ENCODE assay signal across 24 cellular contexts in the genomic region with DNA sequence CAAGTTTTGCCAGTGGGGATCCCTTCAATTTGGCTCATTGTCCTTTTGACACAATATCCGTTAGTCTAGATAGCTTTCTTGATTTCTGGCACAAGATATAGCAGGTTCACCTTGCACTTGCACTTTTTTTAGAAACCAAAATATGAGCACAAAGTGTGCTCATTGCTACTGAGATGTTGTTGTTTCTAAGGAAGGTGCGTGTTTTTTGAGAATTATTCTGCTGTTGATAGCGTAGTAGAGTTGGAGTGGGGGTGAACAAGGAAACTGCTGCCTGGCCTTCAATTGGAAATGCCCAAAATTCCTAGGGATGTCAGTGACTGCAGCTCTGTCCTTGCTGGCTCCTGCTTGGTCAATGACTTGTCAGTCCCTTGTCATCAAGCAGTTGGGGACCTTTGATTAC.
DNase-seq lines count a peak whose midpoint lies in the region; ATAC-seq, FAIRE-seq and TF ChIP-seq lines count a peak whose summit lies in the region.
"Had no signal": no experiment of that assay in that cellular context is flagged by ENCODE, and none has a peak within 500 bp of the region (broad histone marks: within the 10 kb centered on the region; RNA-seq: fewer than 3 reads in every experiment).

No MANE protein-coding gene starts in this region.

- peak overlapping the region; percentile 49 for H3K27ac ChIP-seq in neutrophil
- H3K27ac ChIP-seq in lower lobe of right lung: no peak overlapping the region
- H3K27ac ChIP-seq: A549; BLaER1 treated with 17β-estradiol and CSF1 and Interleukin-3, amounts not matched to agents 10 nM and 100 nM had no signal

- H3K27me3 Mint-ChIP-seq in neural crest cell (ENCODE audit: low read depth): no peaks in the 10 kb centered on the region
- H3K27me3 Mint-ChIP-seq: CD4-positive, alpha-beta memory T cell had no signal

- H3K36me3 ChIP-seq in neutrophil (peaks cover 9% of the 10 kb centered on the region), lower lobe of right lung (no peaks in the 10 kb centered on the region)

- peaks cover 20% of the 10 kb centered on the region for H3K4me1 Mint-ChIP-seq in neural crest cell

- H3K4me3 Mint-ChIP-seq in neural crest cell: no peak overlapping the region
- H3K4me3 Mint-ChIP-seq: CD14-positive monocyte; CD4-positive, alpha-beta memory T cell had no signal

- peak; percentile 81 for FAIRE-seq in H54 (lab: Jason Lieb, UNC)
- FAIRE-seq in HTR-8/SVneo (lab: Jason Lieb, UNC): no peak
- FAIRE-seq: A549, GM12891, GM18507 had no signal

- peaks cover 18% of the 10 kb centered on the region for H3K36me3 Mint-ChIP-seq in neural crest cell (ENCODE audit: low read depth)

- no peak for ATAC-seq in HG03342 (IDR thresholded peaks at IDR 0.05; ENCODE audit: unreplicated experiment)
- no peak for ATAC-seq in lower lobe of right lung
- ATAC-seq: A549 had no signal

- no peak for TF ChIP-seq POLR2A in H54 (IDR thresholded peaks at IDR 0.05; ENCODE audit: low read depth, low read length)

- TF ChIP-seq CTCF in neural crest cell (conservative IDR thresholded peaks at IDR 0.05) (no peak), neutrophil (IDR thresholded peaks at IDR 0.05) (no peak), lower lobe of right lung (IDR thresholded peaks at IDR 0.05) (no peak)

- H3K4me1 ChIP-seq in neutrophil (ENCODE audit: control insufficient read depth in 1 of 2, insufficient read depth in 1 of 2, low read depth in 1 of 2, low read length in 1 of 2): peaks cover 2 to 10% of the 10 kb centered on the region in 2 experiments
- H3K4me1 ChIP-seq in lower lobe of right lung: no peaks in the 10 kb centered on the region
- H3K4me1 ChIP-seq: A549 had no signal

- no peaks in the 10 kb centered on the region for H3K9me3 ChIP-seq in neutrophil
- no peaks in the 10 kb centered on the region for H3K9me3 ChIP-seq in lower lobe of right lung
- H3K9me3 ChIP-seq: A549, BE2C had no signal

- H3K9me3 Mint-ChIP-seq in neural crest cell: peaks cover 7% of the 10 kb centered on the region

- DNase-seq in H54 (ENCODE audit: insufficient read length, low spot score) (no peak), neural crest cell (ENCODE audit: low read depth, low spot score) (no peak), HTR-8/SVneo (ENCODE audit: insufficient read length, low spot score) (no peak), hepatic stellate cell (ENCODE audit: low spot score) (no peak), lower lobe of right lung (no peak)
- DNase-seq: 8988T; ACHN; AML-193; BE2C; Calu3; CD4-positive, alpha-beta memory T cell; COR-L47; DMS53; GF-D8; GOT3; H7; HCEC 1CT had no signal

- H3K4me3 ChIP-seq in neutrophil (ENCODE audit: low read depth in 1 of 2, low read length in 1 of 2) (no peak overlapping the region), lower lobe of right lung (no peak overlapping the region)
- H3K4me3 ChIP-seq: A549; BLaER1 treated with 17β-estradiol and CSF1 and Interleukin-3, amounts not matched to agents 10 nM and 100 nM had no signal

- no peaks in the 10 kb centered on the region for H3K27me3 ChIP-seq in neutrophil
- no peaks in the 10 kb centered on the region for H3K27me3 ChIP-seq in lower lobe of right lung (ENCODE audit: low read depth)
- H3K27me3 ChIP-seq: BE2C; BLaER1 treated with 17β-estradiol and CSF1 and Interleukin-3, amounts not matched to agents 10 nM and 100 nM had no signal

- intact Hi-C loops in lower lobe of right lung (cut with DNase I): no loop called here

- peak overlapping the region; percentile 8 for H3K27ac Mint-ChIP-seq in neural crest cell (ENCODE audit: unreplicated experiment)
